8 cellular contexts compared by ENCODE assay signal in genomic region chr19:51365211-51366049, GRCh38. TPM values are rescaled to one million over a fixed set of nuclear protein-coding genes. Genes with fewer than 3 reads are reported as not detected.
DNase-seq lines count a peak whose midpoint lies in the region; ATAC-seq, FAIRE-seq and TF ChIP-seq lines count a peak whose summit lies in the region.

No MANE protein-coding gene starts in this region.

- peaks cover 52% of the 10 kb centered on the region for H3K4me1 ChIP-seq in A549
- peaks cover 43% of the 10 kb centered on the region for H3K4me1 ChIP-seq in mucosa of stomach (ENCODE audit: control insufficient read depth, insufficient read depth, low read length)

- TF ChIP-seq EP300 in A549 (IDR thresholded peaks at IDR 0.05): no peak

- CTCF ChIA-PET in A549 (lab: Yijun Ruan, JAX): interaction anchor here (1.0 to 5.6 kb wide), 7 partner anchors 9 to 42 kb away, joined by 3 to 46 read pairs (median 3); partner anchors contain the start of gene VSIG10L

- WGBS in A549 (ENCODE audit: missing lambda C conversion rate): 5% methylated on average over 12 of the region's 12 CpGs

- FAIRE-seq in A549 (lab: Jason Lieb, UNC): no peak

- ATAC-seq in A549 (peak; percentile 2 to 6; a peak in 4 of 6 replicates), HG03342 (IDR thresholded peaks at IDR 0.05; ENCODE audit: unreplicated experiment) (no peak)

- 0 out of 5 replicates have a peak, but pooled peaks of 1 of the 2 experiments have one; percentile 9 for TF ChIP-seq RAD21 in A549 (conservative IDR thresholded peaks at IDR 0.05 in 1 of 2, IDR thresholded peaks at IDR 0.05 in 1 of 2)

- H3K9me3 ChIP-seq in A549: no peaks in the 10 kb centered on the region
- no peaks in the 10 kb centered on the region for H3K9me3 ChIP-seq in mucosa of stomach (ENCODE audit: control insufficient read depth, low read length)

- H3K27me3 ChIP-seq in mucosa of stomach (ENCODE audit: control insufficient read depth, insufficient read depth, low read length): no peaks in the 10 kb centered on the region

- TF ChIP-seq CTCF in A549 (IDR thresholded peaks at IDR 0.05) (no peak), GM12875 (IDR thresholded peaks at IDR 0.05; ENCODE audit: borderline replicate concordance, insufficient read depth, low read depth, low read length) (no peak), endothelial cell (IDR thresholded peaks at IDR 0.05; ENCODE audit: unreplicated experiment) (no peak)

- H3K27ac Mint-ChIP-seq in T-helper 1 cell treated with Interleukin-12 subunit alpha and Interleukin-12 subunit beta and Interleukin-4 antibody, amounts not matched to agents 30 μg/mL and 1 μg/mL, for 36 hours: peak overlapping the region; percentile 98
- H3K27ac Mint-ChIP-seq in endothelial cell (ENCODE audit: unreplicated experiment): peak overlapping the region; percentile 83

- peak overlapping the region; percentile 61 for H3K4me3 ChIP-seq in A549
- peak overlapping the region; percentile 73 for H3K4me3 ChIP-seq in GM12875 (ENCODE audit: low read depth, low read length)
- peak overlapping the region; percentile 80 for H3K4me3 ChIP-seq in mucosa of stomach (ENCODE audit: low read length)

- peaks cover 49% of the 10 kb centered on the region for H3K4me1 Mint-ChIP-seq in T-helper 1 cell treated with Interleukin-12 subunit alpha and Interleukin-12 subunit beta and Interleukin-4 antibody, amounts not matched to agents 30 μg/mL and 1 μg/mL, for 36 hours (ENCODE audit: low read depth)
- H3K4me1 Mint-ChIP-seq in endothelial cell (ENCODE audit: unreplicated experiment): peaks cover 18% of the 10 kb centered on the region

- H3K9me3 Mint-ChIP-seq in T-helper 1 cell treated with Interleukin-12 subunit alpha and Interleukin-12 subunit beta and Interleukin-4 antibody, amounts not matched to agents 30 μg/mL and 1 μg/mL, for 36 hours: no peaks in the 10 kb centered on the region
- H3K9me3 Mint-ChIP-seq in endothelial cell (ENCODE audit: unreplicated experiment): no peaks in the 10 kb centered on the region

- 0 out of 2 replicates have a peak, but pooled peaks have one; percentile 23 for TF ChIP-seq POLR2A in A549 (IDR thresholded peaks at IDR 0.05; ENCODE audit: low read length)

- peak overlapping the region; percentile 90 for H3K4me2 ChIP-seq in A549

- H3K27ac ChIP-seq in A549: peak overlapping the region; percentile 87 to 96

- H3K4me3 Mint-ChIP-seq in T-helper 1 cell treated with Interleukin-12 subunit alpha and Interleukin-12 subunit beta and Interleukin-4 antibody, amounts not matched to agents 30 μg/mL and 1 μg/mL, for 36 hours: peak overlapping the region; percentile 100
- H3K4me3 Mint-ChIP-seq in endothelial cell (ENCODE audit: unreplicated experiment): peak overlapping the region; percentile 96

- H3K36me3 ChIP-seq in mucosa of stomach (ENCODE audit: control insufficient read depth, insufficient read depth, low read length): no peaks in the 10 kb centered on the region

- POLR2A ChIA-PET in A549 (lab: Yijun Ruan, JAX): interaction anchor here (0.6 to 4.8 kb wide), 3 partner anchors 23 to 29 kb away, joined by 3 to 52 read pairs (median 7); partner anchors contain the start of gene VSIG10L

- peak in 1 of 2 experiments; percentile 63 for DNase-seq in A549 (ENCODE audit: low read depth in 1 of 2, low spot score in 1 of 2)
- DNase-seq in endothelial cell (ENCODE audit: low spot score): no peak
- DNase-seq in DMS114 treated with DMSO at 0.1 percent for 48 hours (lab: John Stamatoyannopoulos, UW; ENCODE audit: unreplicated experiment): no peak
- DNase-seq in AG08396 (ENCODE audit: low spot score): no peak

- peaks cover 3% of the 10 kb centered on the region for H3K36me3 Mint-ChIP-seq in T-helper 1 cell treated with Interleukin-12 subunit alpha and Interleukin-12 subunit beta and Interleukin-4 antibody, amounts not matched to agents 30 μg/mL and 1 μg/mL, for 36 hours (ENCODE audit: low read depth)
- peaks cover 8% of the 10 kb centered on the region for H3K36me3 Mint-ChIP-seq in endothelial cell (ENCODE audit: low read depth, unreplicated experiment)

- peak overlapping the region; percentile 94 for H3K9ac ChIP-seq in mucosa of stomach (ENCODE audit: low read length)

- H3K27me3 Mint-ChIP-seq in T-helper 1 cell treated with Interleukin-12 subunit alpha and Interleukin-12 subunit beta and Interleukin-4 antibody, amounts not matched to agents 30 μg/mL and 1 μg/mL, for 36 hours (ENCODE audit: low read depth): no peaks in the 10 kb centered on the region
- H3K27me3 Mint-ChIP-seq in endothelial cell (ENCODE audit: unreplicated experiment): peaks cover 10% of the 10 kb centered on the region

TF ChIP-seq in A549, 52 proteins besides CTCF, POLR2A, EP300 and RAD21:
- TF ChIP-seq TFCP2L1 (CRISPR knock-in tag; IDR thresholded peaks at IDR 0.05) (no peak), FOSL2 (IDR thresholded peaks at IDR 0.05) (no peak), FOSL2 (CRISPR knock-in tag; IDR thresholded peaks at IDR 0.05) (no peak), BCL3 (IDR thresholded peaks at IDR 0.05) (no peak), RARB (CRISPR knock-in tag; IDR thresholded peaks at IDR 0.05) (no peak), KDM5A (IDR thresholded peaks at IDR 0.05) (no peak), EHF (CRISPR knock-in tag; IDR thresholded peaks at IDR 0.05) (no peak), ATOH8 (CRISPR knock-in tag; IDR thresholded peaks at IDR 0.05; ENCODE audit: low read depth) (no peak), TP53 (CRISPR knock-in tag; IDR thresholded peaks at IDR 0.05) (no peak), MAFK (IDR thresholded peaks at IDR 0.05; ENCODE audit: partially characterized antibody) (no peak)
TF ChIP-seq in A549: peak in this region for 0.

RNA-seq across cellular contexts. Expression of gene ETFB, which starts 0.8 kb away (rescaled TPM):
- polyA plus RNA-seq in A549 (2011; rRNA removed) (112 and 149 TPM in 2 replicates), A549 (2017; fragmentation: RNase III; extraction: RNeasy Plus Mini Kit Qiagen cat#74134 plus additional on column Dnase treatment) (262 to 270 TPM (median 267 TPM) in 3 replicates)
- 383 and 541 TPM in 2 replicates for polyA plus RNA-seq in A549 (2012; cell fraction: cytosol; rRNA removed)
- polyA plus RNA-seq in A549 (2012; cell fraction: nucleus; rRNA removed): 250 and 291 TPM in 2 replicates
- 78.4 and 147 TPM in 2 replicates for polyA minus RNA-seq in A549 (2011; rRNA and poly(A)+ RNA removed)
- total RNA-seq in endothelial cell (ENCODE audit: unreplicated experiment): 55.1 TPM

RNA-seq across cellular contexts. Expression of gene CLDND2, which starts 3.4 kb away (rescaled TPM):
- polyA plus RNA-seq in A549 (2011; rRNA removed) (1.1 and 1.7 TPM in 2 replicates), A549 (2017; fragmentation: RNase III; extraction: RNeasy Plus Mini Kit Qiagen cat#74134 plus additional on column Dnase treatment) (1.7 to 3.0 TPM (median 2.8 TPM) in 3 replicates)
- 0.75 and 0.91 TPM in 2 replicates for polyA plus RNA-seq in A549 (2012; cell fraction: cytosol; rRNA removed)
- polyA plus RNA-seq in A549 (2012; cell fraction: nucleus; rRNA removed): 0.36 and 0.48 TPM in 2 replicates
- polyA minus RNA-seq in A549 (2011; rRNA and poly(A)+ RNA removed): not detected in 2 replicates
- not detected for total RNA-seq in endothelial cell (ENCODE audit: unreplicated experiment)

RNA-seq across cellular contexts. Expression of gene NKG7, which starts 7.0 kb away (rescaled TPM):
- polyA plus RNA-seq in A549 (2011; rRNA removed): not detected in 2 replicates
- not detected in 2 replicates for polyA plus RNA-seq in A549 (2012; cell fraction: cytosol; rRNA removed)
- not detected in 2 replicates for polyA plus RNA-seq in A549 (2012; cell fraction: nucleus; rRNA removed)
- not detected in 3 replicates for polyA plus RNA-seq in A549 (2017; fragmentation: RNase III; extraction: RNeasy Plus Mini Kit Qiagen cat#74134 plus additional on column Dnase treatment)
- not detected in 2 replicates for polyA minus RNA-seq in A549 (2011; rRNA and poly(A)+ RNA removed)
- total RNA-seq in endothelial cell (ENCODE audit: unreplicated experiment): not detected

RNA-seq across cellular contexts. Expression of gene LIM2, which starts 22.3 kb away (rescaled TPM):
- polyA plus RNA-seq in A549 (2011; rRNA removed) (not detected in 2 replicates), A549 (2017; fragmentation: RNase III; extraction: RNeasy Plus Mini Kit Qiagen cat#74134 plus additional on column Dnase treatment) (not detected in 3 replicates)
- not detected in 2 replicates for polyA plus RNA-seq in A549 (2012; cell fraction: cytosol; rRNA removed)
- polyA plus RNA-seq in A549 (2012; cell fraction: nucleus; rRNA removed): not detected in 2 replicates
- not detected in 2 replicates for polyA minus RNA-seq in A549 (2011; rRNA and poly(A)+ RNA removed)
- not detected for total RNA-seq in endothelial cell (ENCODE audit: unreplicated experiment)

RNA-seq across cellular contexts. Expression of gene VSIG10L, which starts 23.5 kb away (rescaled TPM):
- polyA plus RNA-seq in A549 (2011; rRNA removed): 8.6 and 9.2 TPM in 2 replicates
- polyA plus RNA-seq in A549 (2012; cell fraction: cytosol; rRNA removed): 7.0 and 9.4 TPM in 2 replicates
- polyA plus RNA-seq in A549 (2012; cell fraction: nucleus; rRNA removed): 11.1 and 11.7 TPM in 2 replicates
- 5.7 to 6.8 TPM (median 6.7 TPM) in 3 replicates for polyA plus RNA-seq in A549 (2017; fragmentation: RNase III; extraction: RNeasy Plus Mini Kit Qiagen cat#74134 plus additional on column Dnase treatment)
- 1.1 and 2.0 TPM in 2 replicates for polyA minus RNA-seq in A549 (2011; rRNA and poly(A)+ RNA removed)
- 5.9 TPM for total RNA-seq in endothelial cell (ENCODE audit: unreplicated experiment)
